ENCODE assay signal across 9 cellular contexts in genomic region chr1:52554267-52554640, GRCh38. TPM values are rescaled to one million over a fixed set of nuclear protein-coding genes. Genes with fewer than 3 reads are reported as not detected.
DNase-seq lines count a peak whose midpoint lies in the region; ATAC-seq and TF ChIP-seq lines count a peak whose summit lies in the region.
"Had no signal": no experiment of that assay in that cellular context is flagged by ENCODE, and none has a peak within 500 bp of the region (broad histone marks: within the 10 kb centered on the region; RNA-seq: fewer than 3 reads in every experiment).

No MANE protein-coding gene starts in this region.

- H3K4me1 ChIP-seq in Panc1 (ENCODE audit: control insufficient read depth, insufficient read depth, low read length), result peaks cover 21% of the 10 kb centered on the region

- H3K4me3 ChIP-seq in Panc1 (ENCODE audit: low read depth in 2 of 2, low read length in 2 of 2), result peak overlapping the region; percentile 81 to 96
- H3K4me3 ChIP-seq in retinal pigment epithelial cell (ENCODE audit: low read length), result peak overlapping the region; percentile 74

- ATAC-seq in Panc1, result no peak
- ATAC-seq in HG03520 (IDR thresholded peaks at IDR 0.05; ENCODE audit: unreplicated experiment), result no peak

- POLR2A ChIA-PET in Panc1 (lab: Charles Lee), result no interaction called here

- DNase-seq in NCI-H748 (lab: John Stamatoyannopoulos, UW; ENCODE audit: unreplicated experiment) (peak; percentile 37), NCI-H748 treated with DMSO at 0.1 percent for 48 hours (lab: John Stamatoyannopoulos, UW) (no peak), Panc1 (ENCODE audit: low read depth, low spot score) (no peak), epithelial cell of prostate (ENCODE audit: low read depth, low spot score) (no peak), retinal pigment epithelial cell (ENCODE audit: low read depth) (no peak), HCEC 1CT (no peak), HT-29 (ENCODE audit: low spot score) (no peak)
- DNase-seq: activated CD4-positive, alpha-beta T cell treated with anti-CD3 and anti-CD28 coated beads for 48 hours had no signal

- intact Hi-C loops in Panc1 (cut with micrococcal nuclease; ENCODE audit: unreplicated experiment), result no loop called here

- peaks cover 2% of the 10 kb centered on the region; the same call in 1 of the 2 replicates for H3K36me3 ChIP-seq in Panc1 (ENCODE audit: control insufficient read depth, insufficient read depth, low read length)

- no peaks in the 10 kb centered on the region for H3K27me3 ChIP-seq in Panc1 (ENCODE audit: control insufficient read depth, insufficient read depth, low read length)

- in situ Hi-C loops in Panc1 (cut with HindIII; ENCODE audit: low pct_unique_long_range_greater_than_20kb, low sequenced_read_pairs), result no loop called here

- no peaks in the 10 kb centered on the region for H3K9me3 ChIP-seq in Panc1 (ENCODE audit: control insufficient read depth, insufficient read depth, low read depth, low read length)

- TF ChIP-seq CTCF in Panc1 (IDR thresholded peaks at IDR 0.05) (no peak), retinal pigment epithelial cell (conservative IDR thresholded peaks at IDR 0.05; ENCODE audit: low read depth, low read length) (no peak)

- CTCF ChIA-PET in Panc1 (lab: Charles Lee), result no interaction called here

- H3K27ac ChIP-seq in Panc1 (ENCODE audit: low read length), result peak overlapping the region; percentile 93
- H3K27ac ChIP-seq in epithelial cell of prostate, result peak overlapping the region; percentile 79

- TSS peak; percentile 91 for BruUV-seq in Panc1 (replicated peaks; lab: Mats Ljungman, UMichigan)

RNA-seq across cellular contexts. Expression of gene TUT4, which starts 1.4 kb away (rescaled TPM):
- total RNA-seq in Panc1 (2021; ENCODE audit: unreplicated experiment), result 67.4 TPM
- 52.8 TPM for polyA plus RNA-seq in Panc1 (2012; ENCODE audit: insufficient read length)
- total RNA-seq in HT-29 (2014; rRNA removed; shearing (Covaris generic)), result 5.8 and 17.7 TPM in 2 replicates

RNA-seq across cellular contexts. Expression of gene GPX7, which starts 47.9 kb away (rescaled TPM):
- total RNA-seq in Panc1 (2021; ENCODE audit: unreplicated experiment), result 11.2 TPM
- polyA plus RNA-seq in Panc1 (2012; ENCODE audit: insufficient read length), result 22.4 TPM
- total RNA-seq in HT-29 (2014; rRNA removed; shearing (Covaris generic)), result not detected in 2 replicates

Comparison
In these comparisons a context has a peak if more than half of its experiments do, and no peak if none do; other contexts are left out.
1. RNA of gene GPX7, which starts 47.9 kb away (total RNA-seq): 11.2 TPM in Panc1 (single experiment); not detected in HT-29; every median in the first group is over 10 times any median in the second.